In the genomic region with DNA sequence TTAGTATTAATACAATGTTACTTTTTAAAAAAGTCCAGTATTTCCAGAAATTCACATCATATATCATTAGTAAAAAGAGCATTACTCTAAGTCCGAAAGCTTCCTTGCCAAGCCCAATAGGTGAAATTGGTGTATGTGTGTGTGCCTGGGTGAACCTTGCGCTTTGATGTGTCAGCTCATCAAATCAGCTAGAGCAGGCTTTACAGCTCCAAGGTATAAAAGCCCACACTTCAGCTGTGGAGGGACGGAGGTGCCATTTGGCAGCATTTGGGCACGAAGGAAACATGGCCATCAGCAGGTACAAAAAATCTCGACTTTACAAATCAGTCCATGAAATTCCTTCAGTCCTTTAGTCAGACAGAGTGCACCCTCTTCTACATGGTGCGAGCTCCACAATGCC, we compare ENCODE assay signal across 16 cellular contexts.
DNase-seq lines count a peak whose midpoint lies in the region; ATAC-seq lines count a peak whose summit lies in the region.
"Had no signal": no experiment of that assay in that cellular context is flagged by ENCODE, and none has a peak within 500 bp of the region (broad histone marks: within the 10 kb centered on the region; RNA-seq: fewer than 3 reads in every experiment).

No MANE protein-coding gene starts in this region.

- no peaks in the 10 kb centered on the region for H3K27me3 Mint-ChIP-seq in stimulated activated memory B cell treated with anti-CD40 and anti-IgM and Interleukin-4, amounts not matched to agents 10 μg/mL and 1 μg/mL and 100 μg/mL, for 72 hours
- H3K27me3 Mint-ChIP-seq: dendritic cell treated with granulocyte-macrophage colony-stimulating factor and Interleukin-4, amounts not matched to agents 40 ng/mL and 50 ng/mL, for 4 days had no signal

- H3K4me3 Mint-ChIP-seq in stimulated activated memory B cell treated with anti-CD40 and anti-IgM and Interleukin-4, amounts not matched to agents 10 μg/mL and 1 μg/mL and 100 μg/mL, for 72 hours: no peak overlapping the region
- H3K4me3 Mint-ChIP-seq: dendritic cell treated with granulocyte-macrophage colony-stimulating factor and Interleukin-4, amounts not matched to agents 40 ng/mL and 50 ng/mL, for 4 days had no signal

- H3K36me3 ChIP-seq in MG63: no peaks in the 10 kb centered on the region
- H3K36me3 ChIP-seq: esophagus muscularis mucosa, thoracic aorta had no signal

- H3K4me1 Mint-ChIP-seq in stimulated activated memory B cell treated with anti-CD40 and anti-IgM and Interleukin-4, amounts not matched to agents 10 μg/mL and 1 μg/mL and 100 μg/mL, for 72 hours: no peaks in the 10 kb centered on the region

- H3K9me3 Mint-ChIP-seq in activated naive CD4-positive, alpha-beta T cell treated with anti-CD3 and anti-CD28 coated beads, Interleukin-2, amount 50 U/mL, for 72 hours: peaks cover 0 to 4% of the 10 kb centered on the region in 2 donors
- H3K9me3 Mint-ChIP-seq in stimulated activated memory B cell treated with anti-CD40 and anti-IgM and Interleukin-4, amounts not matched to agents 10 μg/mL and 1 μg/mL and 100 μg/mL, for 72 hours: no peaks in the 10 kb centered on the region

- no peak overlapping the region for H3K4me3 ChIP-seq in MG63
- H3K4me3 ChIP-seq: esophagus muscularis mucosa, thoracic aorta had no signal

- DNase-seq in T follicular helper cell (ENCODE audit: low read depth) (peak; percentile 14), NCI-H1417 (lab: John Stamatoyannopoulos, UW) (no peak), MG63 (no peak)
- peak; percentile 54 to 67 for DNase-seq in activated CD4-positive, alpha-beta T cell treated with anti-CD3 and anti-CD28 coated beads, Interleukin-2, amount 50 U/mL, for 48 hours
- peak; percentile 57 for DNase-seq in activated naive CD4-positive, alpha-beta T cell treated with anti-CD3 and anti-CD28 coated beads, Interleukin-2, amount 50 U/mL, for 72 hours (ENCODE audit: low spot score in 2 of 2)
- DNase-seq: aorta, C1 segment of cervical spinal cord, head of caudate nucleus, NCI-H1694 treated with DMSO at 0.1 percent for 48 hours, NCI-H526, RPMI8226 had no signal

- H3K36me3 Mint-ChIP-seq in activated naive CD4-positive, alpha-beta T cell treated with anti-CD3 and anti-CD28 coated beads, Interleukin-2, amount 50 U/mL, for 72 hours: peaks cover under 1 to 5% of the 10 kb centered on the region in 2 donors
- H3K36me3 Mint-ChIP-seq in stimulated activated memory B cell treated with anti-CD40 and anti-IgM and Interleukin-4, amounts not matched to agents 10 μg/mL and 1 μg/mL and 100 μg/mL, for 72 hours: no peaks in the 10 kb centered on the region

- no peaks in the 10 kb centered on the region for H3K27me3 ChIP-seq in MG63
- H3K27me3 ChIP-seq: esophagus muscularis mucosa had no signal

- peak overlapping the region; percentile 69 to 92 for H3K27ac Mint-ChIP-seq in activated naive CD4-positive, alpha-beta T cell treated with anti-CD3 and anti-CD28 coated beads, Interleukin-2, amount 50 U/mL, for 72 hours
- H3K27ac Mint-ChIP-seq in stimulated activated memory B cell treated with anti-CD40 and anti-IgM and Interleukin-4, amounts not matched to agents 10 μg/mL and 1 μg/mL and 100 μg/mL, for 72 hours: no peak overlapping the region
- H3K27ac Mint-ChIP-seq: dendritic cell treated with granulocyte-macrophage colony-stimulating factor and Interleukin-4, amounts not matched to agents 40 ng/mL and 50 ng/mL, for 4 days had no signal

- H3K9me3 ChIP-seq in MG63: no peaks in the 10 kb centered on the region
- H3K9me3 ChIP-seq: esophagus muscularis mucosa, thoracic aorta had no signal

- ATAC-seq in activated naive CD4-positive, alpha-beta T cell treated with anti-CD3 and anti-CD28 coated beads, Interleukin-2, amount 50 U/mL, for 72 hours: peak; percentile 42 to 49
- peak; percentile 28 for ATAC-seq in stimulated activated memory B cell treated with anti-CD40 and anti-IgM and Interleukin-4, amounts not matched to agents 10 μg/mL and 1 μg/mL and 100 μg/mL, for 72 hours
- no peak for ATAC-seq in HG02973 (IDR thresholded peaks at IDR 0.05; ENCODE audit: unreplicated experiment)

Comparison
In these comparisons a context has a peak if more than half of its experiments do, and no peak if none do; other contexts are left out.
1. DNase-seq: peak in T follicular helper cell (single experiment), activated CD4-positive, alpha-beta T cell treated with anti-CD3 and anti-CD28 coated beads, Interleukin-2, amount 50 U/mL, for 48 hours (2 of 2) and activated naive CD4-positive, alpha-beta T cell treated with anti-CD3 and anti-CD28 coated beads, Interleukin-2, amount 50 U/mL, for 72 hours (2 of 2); none in NCI-H1417 (0 of 3) and MG63 (single experiment).